ENCODE assay signal across 1 cellular context in genomic region chr20:48957053-48957481, GRCh38.
TF ChIP-seq lines count a peak whose summit lies in the region.

No MANE protein-coding gene starts in this region.

TF ChIP-seq in endothelial cell of umbilical vein, 7 proteins besides CTCF, POLR2A, EP300 and RAD21:
- TF ChIP-seq GATA2 (IDR thresholded peaks at IDR 0.05; ENCODE audit: insufficient read depth, insufficient read length, low read depth, low read length) (peak; percentile 24), POLR2AphosphoS5 (IDR thresholded peaks at IDR 0.05; ENCODE audit: insufficient read depth, low read depth, low read length) (no peak)
TF ChIP-seq in endothelial cell of umbilical vein: peak in this region for 1.
